ENCODE assay signal across 2 cellular contexts in the genomic region with DNA sequence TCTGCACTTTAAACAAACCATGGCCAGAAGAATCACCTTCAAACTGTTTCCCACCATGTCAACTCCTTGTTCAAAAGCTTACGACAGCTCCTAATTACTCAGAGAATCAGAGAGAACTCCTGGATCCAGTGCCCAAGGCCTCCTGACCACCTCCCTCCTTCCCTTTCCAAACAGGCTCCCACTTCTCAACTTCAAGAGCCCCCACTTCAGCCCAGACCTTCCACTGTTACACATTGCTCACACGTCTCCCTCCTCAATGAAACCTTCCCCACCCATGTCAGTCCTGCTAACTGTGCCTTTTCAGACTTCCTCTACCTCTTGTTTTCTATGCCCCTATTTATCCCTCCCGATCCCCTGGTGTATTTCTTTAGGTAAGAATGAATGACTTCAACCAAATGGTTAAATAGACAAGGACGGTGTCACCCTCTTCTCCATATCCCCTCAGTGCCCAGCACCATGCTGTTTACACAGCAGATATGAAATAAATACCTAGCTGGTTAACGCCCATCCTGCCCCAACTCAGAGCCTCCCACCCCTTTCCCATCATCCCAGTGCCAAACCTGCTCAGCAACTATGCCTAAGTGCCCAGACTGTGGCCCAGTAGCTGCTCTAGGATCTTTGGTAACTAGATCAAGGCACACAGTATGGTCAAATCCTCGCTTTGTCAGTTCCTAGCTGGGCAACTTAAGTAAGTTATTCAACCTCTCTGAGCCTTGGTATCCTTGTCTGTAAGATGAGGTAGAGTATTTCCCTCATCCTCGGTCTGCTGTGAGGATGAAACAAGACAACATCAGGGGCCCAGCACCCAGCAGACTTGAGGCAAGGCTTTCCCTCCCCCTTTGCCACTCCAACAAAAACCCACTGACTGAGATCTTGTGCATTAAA.
TF ChIP-seq lines count a peak whose summit lies in the region.

No MANE protein-coding gene starts in this region.

TF ChIP-seq in GM23338, 12 proteins besides CTCF, POLR2A, EP300 and RAD21 (continues in another document):
- no peak for TF ChIP-seq POLR2AphosphoS5 (IDR thresholded peaks at IDR 0.05; ENCODE audit: low read depth)
- TF ChIP-seq, protein P1, sequence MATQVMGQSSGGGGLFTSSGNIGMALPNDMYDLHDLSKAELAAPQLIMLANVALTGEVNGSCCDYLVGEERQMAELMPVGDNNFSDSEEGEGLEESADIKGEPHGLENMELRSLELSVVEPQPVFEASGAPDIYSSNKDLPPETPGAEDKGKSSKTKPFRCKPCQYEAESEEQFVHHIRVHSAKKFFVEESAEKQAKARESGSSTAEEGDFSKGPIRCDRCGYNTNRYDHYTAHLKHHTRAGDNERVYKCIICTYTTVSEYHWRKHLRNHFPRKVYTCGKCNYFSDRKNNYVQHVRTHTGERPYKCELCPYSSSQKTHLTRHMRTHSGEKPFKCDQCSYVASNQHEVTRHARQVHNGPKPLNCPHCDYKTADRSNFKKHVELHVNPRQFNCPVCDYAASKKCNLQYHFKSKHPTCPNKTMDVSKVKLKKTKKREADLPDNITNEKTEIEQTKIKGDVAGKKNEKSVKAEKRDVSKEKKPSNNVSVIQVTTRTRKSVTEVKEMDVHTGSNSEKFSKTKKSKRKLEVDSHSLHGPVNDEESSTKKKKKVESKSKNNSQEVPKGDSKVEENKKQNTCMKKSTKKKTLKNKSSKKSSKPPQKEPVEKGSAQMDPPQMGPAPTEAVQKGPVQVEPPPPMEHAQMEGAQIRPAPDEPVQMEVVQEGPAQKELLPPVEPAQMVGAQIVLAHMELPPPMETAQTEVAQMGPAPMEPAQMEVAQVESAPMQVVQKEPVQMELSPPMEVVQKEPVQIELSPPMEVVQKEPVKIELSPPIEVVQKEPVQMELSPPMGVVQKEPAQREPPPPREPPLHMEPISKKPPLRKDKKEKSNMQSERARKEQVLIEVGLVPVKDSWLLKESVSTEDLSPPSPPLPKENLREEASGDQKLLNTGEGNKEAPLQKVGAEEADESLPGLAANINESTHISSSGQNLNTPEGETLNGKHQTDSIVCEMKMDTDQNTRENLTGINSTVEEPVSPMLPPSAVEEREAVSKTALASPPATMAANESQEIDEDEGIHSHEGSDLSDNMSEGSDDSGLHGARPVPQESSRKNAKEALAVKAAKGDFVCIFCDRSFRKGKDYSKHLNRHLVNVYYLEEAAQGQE (IDR thresholded peaks at IDR 0.05; ENCODE audit: unreplicated experiment): no peak
- no peak for TF ChIP-seq STAT1 (IDR thresholded peaks at IDR 0.05; ENCODE audit: unreplicated experiment)
- TF ChIP-seq EZH2 (IDR thresholded peaks at IDR 0.05; ENCODE audit: low read depth, unreplicated experiment): no peak
- TF ChIP-seq ZNF331 (CRISPR knock-in tag; IDR thresholded peaks at IDR 0.05; ENCODE audit: low read depth): no peak
- no peak for TF ChIP-seq NANOG (IDR thresholded peaks at IDR 0.05; ENCODE audit: borderline replicate concordance)
- TF ChIP-seq EZH2phosphoT487 (IDR thresholded peaks at IDR 0.05; ENCODE audit: unreplicated experiment): no peak
- no peak for TF ChIP-seq ZNF114 (CRISPR knock-in tag; IDR thresholded peaks at IDR 0.05)
- TF ChIP-seq CREB1 (CRISPR knock-in tag; IDR thresholded peaks at IDR 0.05; ENCODE audit: low read depth): no peak
- TF ChIP-seq, protein P2, sequence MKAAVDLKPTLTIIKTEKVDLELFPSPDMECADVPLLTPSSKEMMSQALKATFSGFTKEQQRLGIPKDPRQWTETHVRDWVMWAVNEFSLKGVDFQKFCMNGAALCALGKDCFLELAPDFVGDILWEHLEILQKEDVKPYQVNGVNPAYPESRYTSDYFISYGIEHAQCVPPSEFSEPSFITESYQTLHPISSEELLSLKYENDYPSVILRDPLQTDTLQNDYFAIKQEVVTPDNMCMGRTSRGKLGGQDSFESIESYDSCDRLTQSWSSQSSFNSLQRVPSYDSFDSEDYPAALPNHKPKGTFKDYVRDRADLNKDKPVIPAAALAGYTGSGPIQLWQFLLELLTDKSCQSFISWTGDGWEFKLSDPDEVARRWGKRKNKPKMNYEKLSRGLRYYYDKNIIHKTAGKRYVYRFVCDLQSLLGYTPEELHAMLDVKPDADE (IDR thresholded peaks at IDR 0.05): no peak

TF ChIP-seq in SK-N-SH treated with all-trans-retinoic acid at 6 μM for 48 hours, 23 proteins besides CTCF, POLR2A, EP300 and RAD21:
- TF ChIP-seq OSR1 (CRISPR knock-in tag; IDR thresholded peaks at IDR 0.05) (no peak), ISL1 (CRISPR knock-in tag; IDR thresholded peaks at IDR 0.05) (no peak), ZFP3 (CRISPR knock-in tag; IDR thresholded peaks at IDR 0.05) (no peak), ZC3H10 (CRISPR knock-in tag; IDR thresholded peaks at IDR 0.05) (no peak), ESRRG (CRISPR knock-in tag; IDR thresholded peaks at IDR 0.05) (no peak), ZNF8 (CRISPR knock-in tag; IDR thresholded peaks at IDR 0.05) (no peak), ZNF70 (CRISPR knock-in tag; IDR thresholded peaks at IDR 0.05) (no peak), RARB (CRISPR knock-in tag; IDR thresholded peaks at IDR 0.05) (no peak), TOX (CRISPR knock-in tag; IDR thresholded peaks at IDR 0.05; ENCODE audit: borderline replicate concordance) (no peak)
- TF ChIP-seq, protein P3, sequence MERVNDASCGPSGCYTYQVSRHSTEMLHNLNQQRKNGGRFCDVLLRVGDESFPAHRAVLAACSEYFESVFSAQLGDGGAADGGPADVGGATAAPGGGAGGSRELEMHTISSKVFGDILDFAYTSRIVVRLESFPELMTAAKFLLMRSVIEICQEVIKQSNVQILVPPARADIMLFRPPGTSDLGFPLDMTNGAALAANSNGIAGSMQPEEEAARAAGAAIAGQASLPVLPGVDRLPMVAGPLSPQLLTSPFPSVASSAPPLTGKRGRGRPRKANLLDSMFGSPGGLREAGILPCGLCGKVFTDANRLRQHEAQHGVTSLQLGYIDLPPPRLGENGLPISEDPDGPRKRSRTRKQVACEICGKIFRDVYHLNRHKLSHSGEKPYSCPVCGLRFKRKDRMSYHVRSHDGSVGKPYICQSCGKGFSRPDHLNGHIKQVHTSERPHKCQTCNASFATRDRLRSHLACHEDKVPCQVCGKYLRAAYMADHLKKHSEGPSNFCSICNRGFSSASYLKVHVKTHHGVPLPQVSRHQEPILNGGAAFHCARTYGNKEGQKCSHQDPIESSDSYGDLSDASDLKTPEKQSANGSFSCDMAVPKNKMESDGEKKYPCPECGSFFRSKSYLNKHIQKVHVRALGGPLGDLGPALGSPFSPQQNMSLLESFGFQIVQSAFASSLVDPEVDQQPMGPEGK (CRISPR knock-in tag; IDR thresholded peaks at IDR 0.05; ENCODE audit: borderline replicate concordance): no peak
